In the genomic region with DNA sequence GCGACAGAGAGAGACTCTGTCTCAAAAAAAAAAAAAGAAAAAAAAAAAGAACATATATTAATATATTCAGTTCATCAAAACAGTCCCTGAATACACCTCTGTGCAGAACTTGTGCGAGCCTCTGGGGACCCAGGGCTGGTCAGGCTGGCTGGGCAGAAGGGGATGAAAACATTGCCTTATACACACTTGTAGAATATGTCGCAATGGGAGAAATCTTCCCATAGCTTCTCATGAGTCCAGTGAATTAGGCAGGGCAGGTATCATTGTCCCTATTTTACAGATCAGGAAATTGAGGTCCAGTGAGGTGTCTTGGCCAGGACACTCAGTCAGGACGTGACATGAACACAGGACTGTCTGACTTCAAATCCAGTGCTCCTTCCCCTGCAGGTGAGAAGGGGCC, we compare ENCODE assay signal across 9 cellular contexts. TPM values are rescaled to one million over a fixed set of nuclear protein-coding genes. Genes with fewer than 3 reads are reported as not detected.
"Had no signal": no experiment of that assay in that cellular context is flagged by ENCODE, and none has a peak within 500 bp of the region (broad histone marks: within the 10 kb centered on the region; RNA-seq: fewer than 3 reads in every experiment).

No MANE protein-coding gene starts in this region.

- H3K9me3 ChIP-seq: HAP-1 had no signal

- H2AFZ ChIP-seq: GM23338 had no signal

- H3K4me1 ChIP-seq: HAP-1 had no signal

- ATAC-seq: GM23338, HCT116 had no signal

- DNase-seq: H7, HFFc6, Kasumi-1, KG1 had no signal

- H3K36me3 ChIP-seq: HAP-1 had no signal

- H3K4me2 ChIP-seq: GM23338 had no signal

- H3K4me3 ChIP-seq: GM23338, HAP-1 had no signal

- H3K27ac ChIP-seq: HL-60 had no signal

RNA-seq across cellular contexts. Expression of gene WNT4, which starts 12.6 kb away (rescaled TPM):
- total RNA-seq: HFFc6 had no signal
- polyA plus RNA-seq: IgD-negative memory B cell had no signal
